Comparison of ENCODE assay signal across 8 cellular contexts in the genomic region with DNA sequence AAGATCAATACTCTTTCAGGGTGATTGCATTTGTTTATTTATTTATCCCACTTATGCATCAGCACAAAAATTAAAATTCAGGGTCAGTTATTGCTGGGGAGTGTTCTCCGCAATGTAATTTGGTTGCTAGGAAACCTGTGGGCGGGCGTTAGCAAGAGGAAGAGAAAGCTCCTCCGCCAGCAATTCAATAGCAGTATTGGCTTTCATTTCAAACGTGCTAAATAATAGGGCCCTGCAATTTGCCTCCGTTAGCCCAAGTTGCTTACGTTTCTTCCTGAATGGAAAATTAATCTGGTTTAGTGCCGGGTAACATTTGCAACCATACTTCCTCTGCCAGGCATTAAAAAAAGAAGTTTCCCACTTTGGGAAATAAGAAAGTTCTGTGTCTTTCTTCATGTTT. TPM values are rescaled to one million over a fixed set of nuclear protein-coding genes. Genes with fewer than 3 reads are reported as not detected.
DNase-seq lines count a peak whose midpoint lies in the region; ATAC-seq, FAIRE-seq and TF ChIP-seq lines count a peak whose summit lies in the region.

No MANE protein-coding gene starts in this region.

- TF ChIP-seq CTCF in H1 (IDR thresholded peaks at IDR 0.05; ENCODE audit: control extremely low read depth in 1 of 3, insufficient read depth in 1 of 3, low read depth in 1 of 3, low read length in 3 of 3) = no peak
- TF ChIP-seq CTCF in neutrophil (IDR thresholded peaks at IDR 0.05) = no peak
- no peak for TF ChIP-seq CTCF in thoracic aorta (IDR thresholded peaks at IDR 0.05)
- TF ChIP-seq CTCF in vagina (IDR thresholded peaks at IDR 0.05) = no peak

- H3K27ac ChIP-seq in H1 (ENCODE audit: low read depth, low read length) = no peak overlapping the region
- H3K27ac ChIP-seq in neutrophil = peak overlapping the region; percentile 91
- peak overlapping the region in 1 of 2 donors; percentile 23 for H3K27ac ChIP-seq in thoracic aorta
- no peak overlapping the region for H3K27ac ChIP-seq in vagina

- H3K9ac ChIP-seq in H1 (replicated peaks in 1 of 4; ENCODE audit: extremely low read depth in 1 of 4, low read depth in 3 of 4, low read length in 3 of 4) = no peak overlapping the region

- H3K36me3 ChIP-seq in H1 (ENCODE audit: control insufficient read depth in 2 of 4, insufficient read depth in 4 of 4, low read length in 3 of 4) = no peaks in the 10 kb centered on the region
- no peaks in the 10 kb centered on the region for H3K36me3 ChIP-seq in neutrophil
- no peaks in the 10 kb centered on the region for H3K36me3 ChIP-seq in thoracic aorta
- no peaks in the 10 kb centered on the region for H3K36me3 ChIP-seq in vagina

- no peak overlapping the region for H3K4ac ChIP-seq in H1 (replicated peaks; ENCODE audit: insufficient read length, low read depth, low read length)

- H4K91ac ChIP-seq in H1 (replicated peaks; ENCODE audit: insufficient read length, low read length) = no peak overlapping the region

- H3K23me2 ChIP-seq in H1 (ENCODE audit: low read depth, low read length) = no peaks in the 10 kb centered on the region

- no peaks in the 10 kb centered on the region for H3K79me1 ChIP-seq in H1 (ENCODE audit: low read depth, low read length)

- TF ChIP-seq POLR2A in H1 (IDR thresholded peaks at IDR 0.05; ENCODE audit: control extremely low read depth in 1 of 2, low read depth in 2 of 2, low read length in 2 of 2) = no peak
- TF ChIP-seq POLR2A in vagina (IDR thresholded peaks at IDR 0.05) = no peak

- peaks cover 0 to 5% (median 0%) of the 10 kb centered on the region in 4 experiments; a peak in 1 of 7 replicates for H3K4me1 ChIP-seq in H1 (replicated peaks in 1 of 4; ENCODE audit: control insufficient read depth in 3 of 4, insufficient read depth in 4 of 4, low read length in 3 of 4)
- peaks cover 69 to 74% of the 10 kb centered on the region in 2 experiments for H3K4me1 ChIP-seq in neutrophil (ENCODE audit: control insufficient read depth in 1 of 2, insufficient read depth in 1 of 2, low read depth in 1 of 2, low read length in 1 of 2)
- H3K4me1 ChIP-seq in thoracic aorta (ENCODE audit: control insufficient read depth in 1 of 2, low read depth in 2 of 2) = peaks cover 0 to 18% of the 10 kb centered on the region in 2 donors
- peaks cover 4% of the 10 kb centered on the region for H3K4me1 ChIP-seq in vagina

- H2BK5ac ChIP-seq in H1 (ENCODE audit: low read depth, low read length) = no peak overlapping the region

- H3K56ac ChIP-seq in H1 (replicated peaks; ENCODE audit: insufficient read length, low read depth, low read length) = no peak overlapping the region

- POLR2A ChIA-PET in H1 (lab: Charles Lee; ENCODE audit: partially characterized antibody) = no interaction called here

- WGBS in H1 (ENCODE audit: extremely low coverage in 1 of 2, insufficient coverage in 1 of 2, insufficient read length in 1 of 2, insufficient replicate concordance in 2 of 2, low coverage in 1 of 2, low lambda C conversion rate in 2 of 2, missing lambda C conversion rate in 1 of 2), 2 experiments = 32% methylated on average over 8 of the region's 8 CpGs; no CpG with 5 or more reads in 1 of the 2 experiments

- H2BK12ac ChIP-seq in H1 (ENCODE audit: low read depth, low read length) = no peak overlapping the region

- no peaks in the 10 kb centered on the region for H3K79me2 ChIP-seq in H1 (ENCODE audit: control insufficient read depth in 1 of 2, insufficient read depth in 2 of 2, low read length in 2 of 2)

- no peak overlapping the region for H2BK120ac ChIP-seq in H1 (replicated peaks; ENCODE audit: low read depth, low read length)

- no peaks in the 10 kb centered on the region for H3K9me3 ChIP-seq in H1 (ENCODE audit: insufficient read depth in 2 of 2, low read depth in 1 of 2, low read length in 1 of 2)
- H3K9me3 ChIP-seq in neutrophil = no peaks in the 10 kb centered on the region
- H3K9me3 ChIP-seq in thoracic aorta = no peaks in the 10 kb centered on the region
- no peaks in the 10 kb centered on the region for H3K9me3 ChIP-seq in vagina

- no peak overlapping the region for H2BK20ac ChIP-seq in H1 (ENCODE audit: low read length)

- no peak overlapping the region for H4K8ac ChIP-seq in H1 (ENCODE audit: extremely low read depth, insufficient read depth, low read length)

- H4K5ac ChIP-seq in H1 (ENCODE audit: insufficient read length, low read depth, low read length) = no peak overlapping the region

- no peak overlapping the region for H3K18ac ChIP-seq in H1 (ENCODE audit: extremely low read depth, low read length)

- no peak overlapping the region for H2BK15ac ChIP-seq in H1 (ENCODE audit: low read length)

- TF ChIP-seq EP300 in H1 (IDR thresholded peaks at IDR 0.05; ENCODE audit: borderline replicate concordance in 1 of 2, low read depth in 2 of 2, low read length in 2 of 2) = no peak

- intact Hi-C loops in vagina (cut with DNase I) = no loop called here

- no peak overlapping the region for H2AK5ac ChIP-seq in H1 (ENCODE audit: low read depth, low read length)

- H3K27me3 ChIP-seq in H1 (replicated peaks in 1 of 4; ENCODE audit: control insufficient read depth in 3 of 4, extremely low read depth in 1 of 4, insufficient read depth in 3 of 4, low read length in 3 of 4) (no peaks in the 10 kb centered on the region), neutrophil (no peaks in the 10 kb centered on the region), thoracic aorta (replicated peaks; ENCODE audit: insufficient read depth) (no peaks in the 10 kb centered on the region), vagina (no peaks in the 10 kb centered on the region)

- peak; percentile 74 for FAIRE-seq in H1 (lab: Jason Lieb, UNC)

- peak overlapping the region; percentile 72 for H2AFZ ChIP-seq in H1 (ENCODE audit: low read length)

- no peak overlapping the region for H3K14ac ChIP-seq in H1 (ENCODE audit: insufficient read length)

- peak; percentile 42 for DNase-seq in DMS153 (lab: John Stamatoyannopoulos, UW)
- peak; percentile 25 for DNase-seq in NCI-H1105 (lab: John Stamatoyannopoulos, UW)
- peak; percentile 69 for DNase-seq in activated CD4-positive, alpha-beta T cell treated with anti-CD3 and anti-CD28 coated beads, Interleukin-2, amount 50 U/mL, for 1 hour
- DNase-seq in H1 (ENCODE audit: low read depth in 1 of 2, low spot score in 2 of 2) = no peak
- DNase-seq in thoracic aorta (ENCODE audit: low spot score) = peak; percentile 22
- no peak for DNase-seq in vagina (ENCODE audit: extremely low spot score in 2 of 2)

- TF ChIP-seq RAD21 in H1 (IDR thresholded peaks at IDR 0.05 in 1 of 2, conservative IDR thresholded peaks at IDR 0.05 in 1 of 2; ENCODE audit: low read depth in 2 of 2, low read length in 2 of 2) = no peak

- no peak overlapping the region for H3K4me3 ChIP-seq in H1 (ENCODE audit: extremely low read depth in 1 of 4, insufficient read depth in 2 of 4, low read depth in 3 of 4, low read length in 4 of 4)
- peak overlapping the region; percentile 45 to 58 for H3K4me3 ChIP-seq in neutrophil (ENCODE audit: low read depth in 1 of 2, low read length in 1 of 2)
- peak overlapping the region; percentile 40 for H3K4me3 ChIP-seq in thoracic aorta
- no peak overlapping the region for H3K4me3 ChIP-seq in vagina

- CTCF ChIA-PET in H1 (lab: Charles Lee; ENCODE audit: partially characterized antibody) = interaction anchor here (0.6 to 2.7 kb wide), 5 partner anchors 9 to 423 kb away, joined by 3 to 9 read pairs (median 4); no protein-coding TSS in a partner anchor

- no peak overlapping the region for H3K23ac ChIP-seq in H1 (ENCODE audit: insufficient read length)

- peak overlapping the region; percentile 41 to 57; a peak in 3 of 4 replicates for H3K4me2 ChIP-seq in H1 (ENCODE audit: insufficient read depth in 1 of 2, low read depth in 2 of 2, low read length in 2 of 2)

- no peaks in the 10 kb centered on the region for H4K20me1 ChIP-seq in H1 (replicated peaks in 1 of 2; ENCODE audit: control insufficient read depth in 1 of 2, insufficient read depth in 2 of 2, low read length in 2 of 2)

- ATAC-seq in GM21786 (IDR thresholded peaks at IDR 0.05; ENCODE audit: unreplicated experiment) (peak; percentile 88), thoracic aorta (ENCODE audit: insufficient number of reproducible peaks, low FRiP score, low read depth) (no peak)

TF ChIP-seq in H1, 55 proteins besides CTCF, POLR2A, EP300 and RAD21 (continues in another document):
- TF ChIP-seq HDAC6 (IDR thresholded peaks at IDR 0.05; ENCODE audit: low read depth, low read length) (no peak), SP1 (IDR thresholded peaks at IDR 0.05; ENCODE audit: low read depth, low read length) (no peak)

RNA-seq across cellular contexts. Expression of a gene that starts 35.5 kb away (rescaled TPM):
- 6.8 and 7.3 TPM in 2 replicates for total RNA-seq in H1 (2021; fragmentation: NEBNext Ultra II Directional; extraction: Animal tissue kit (Norgen Biotek cat#: 25700))
- polyA plus RNA-seq in H1 (2011; rRNA removed) = 3.1 and 3.5 TPM in 2 replicates
- 6.2 TPM for polyA plus RNA-seq in H1 (2011; cell fraction: cytosol; rRNA removed)
- polyA plus RNA-seq in H1 (2011; cell fraction: nucleus; rRNA removed) = 4.4 TPM
- 7.1 to 13.4 TPM (median 9.4 TPM) in 4 replicates for polyA plus RNA-seq in H1 (2012, experiment 1 of 2)
- 0.71 TPM for polyA plus RNA-seq in H1 (2012, experiment 2 of 2)
- 2.3 TPM for polyA plus RNA-seq in H1 (2013, experiment 1 of 2)
- polyA plus RNA-seq in H1 (2013, experiment 2 of 2) = 2.0 TPM
- polyA minus RNA-seq in H1 (2011; rRNA and poly(A)+ RNA removed) = 23.7 and 25.5 TPM in 2 replicates
- polyA minus RNA-seq in H1 (2011; cell fraction: cytosol; rRNA and poly(A)+ RNA removed) = 10.6 TPM
- 44.7 TPM for polyA minus RNA-seq in H1 (2011; cell fraction: nucleus; rRNA and poly(A)+ RNA removed)
- 10 to 100 TPM in 1 of 2 donors, 1 to 10 TPM in 1; 6.9 to 17.1 TPM for total RNA-seq in thoracic aorta
- 5.6 TPM for total RNA-seq in vagina

Comparison
In these comparisons a context has a peak if more than half of its experiments do, and no peak if none do; other contexts are left out.
1. DNase-seq: peak in DMS153 (single experiment), NCI-H1105 (single experiment), activated CD4-positive, alpha-beta T cell treated with anti-CD3 and anti-CD28 coated beads, Interleukin-2, amount 50 U/mL, for 1 hour (single experiment) and thoracic aorta (single experiment); none in H1 (0 of 2) and vagina (0 of 2).
2. H3K4me3 ChIP-seq: peak in neutrophil (2 of 2) and thoracic aorta (single experiment); none in H1 (0 of 4) and vagina (0 of 2).